ENCODE assay signal across 14 cellular contexts in the genomic region with DNA sequence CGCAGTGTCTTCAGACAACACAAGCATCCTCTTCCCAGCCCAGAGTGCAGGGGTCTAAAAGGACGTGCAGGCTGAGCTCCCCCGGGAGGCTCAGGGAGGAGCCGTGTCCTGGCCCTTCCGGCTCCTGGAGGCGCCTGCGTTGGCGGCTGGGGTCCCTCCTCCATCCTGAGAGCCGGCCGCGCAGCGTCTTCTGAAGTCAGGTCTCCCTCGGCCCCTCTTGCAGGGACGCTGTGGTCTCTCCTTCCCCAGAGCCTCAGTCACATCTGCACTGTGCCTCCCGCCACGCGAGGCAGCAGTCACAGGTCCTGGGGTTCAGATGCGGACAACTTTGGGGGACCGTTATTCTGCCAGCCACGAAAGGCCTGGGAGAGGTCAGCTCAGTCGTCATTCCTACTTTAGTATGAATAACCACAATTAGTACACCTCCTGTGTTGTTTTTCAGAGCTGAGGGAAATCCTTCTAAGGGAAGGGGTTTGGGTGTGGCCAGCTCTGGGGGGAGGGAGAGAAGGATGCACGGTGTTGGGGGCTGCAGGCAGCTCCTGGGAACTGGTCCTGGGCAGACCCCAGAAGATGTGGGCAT. TPM values are rescaled to one million over a fixed set of nuclear protein-coding genes. Genes with fewer than 3 reads are reported as not detected.
DNase-seq lines count a peak whose midpoint lies in the region; ATAC-seq, FAIRE-seq and TF ChIP-seq lines count a peak whose summit lies in the region.
"Had no signal": no experiment of that assay in that cellular context is flagged by ENCODE, and none has a peak within 500 bp of the region (broad histone marks: within the 10 kb centered on the region; RNA-seq: fewer than 3 reads in every experiment).

No MANE protein-coding gene starts in this region.

- no peaks in the 10 kb centered on the region for H3K9me3 ChIP-seq in keratinocyte (ENCODE audit: control insufficient read depth, low read depth, low read length)
- H3K9me3 ChIP-seq in sigmoid colon, result no peaks in the 10 kb centered on the region
- H3K9me3 ChIP-seq: mucosa of descending colon had no signal

- H2AFZ ChIP-seq in keratinocyte (ENCODE audit: control insufficient read depth, low read length), result no peak overlapping the region

- TF ChIP-seq CTCF in chondrocyte (IDR thresholded peaks at IDR 0.05), result no peak
- TF ChIP-seq CTCF in keratinocyte (optimal IDR thresholded peaks at IDR 0.05 in 1 of 3, IDR thresholded peaks at IDR 0.05 in 1 of 3, conservative IDR thresholded peaks at IDR 0.05 in 1 of 3; ENCODE audit: extremely low read depth in 1 of 3, insufficient read depth in 2 of 3, low read length in 3 of 3), result no peak
- no peak for TF ChIP-seq CTCF in sigmoid colon (IDR thresholded peaks at IDR 0.05)

- H3K4me1 ChIP-seq in keratinocyte (ENCODE audit: control insufficient read depth, extremely low read depth, insufficient read depth, low read length) (peaks cover 25% of the 10 kb centered on the region), sigmoid colon (peaks cover 0 to 87% (median 81%) of the 10 kb centered on the region in 4 donors)

- no peaks in the 10 kb centered on the region for H3K79me2 ChIP-seq in keratinocyte (ENCODE audit: control insufficient read depth, insufficient read depth, low read length)

- H3K4me3 Mint-ChIP-seq in chondrocyte (ENCODE audit: unreplicated experiment), result no peak overlapping the region
- H3K4me3 Mint-ChIP-seq: dendritic cell treated with granulocyte-macrophage colony-stimulating factor and Interleukin-4, amounts not matched to agents 40 ng/mL and 50 ng/mL, for 4 days had no signal

- ATAC-seq in GM21786 (IDR thresholded peaks at IDR 0.05; ENCODE audit: unreplicated experiment), result no peak

- FAIRE-seq in keratinocyte (lab: Jason Lieb, UNC), result no peak

- no peak overlapping the region for H3K4me3 ChIP-seq in keratinocyte (ENCODE audit: control insufficient read depth in 2 of 3, extremely low read depth in 1 of 3, insufficient read depth in 2 of 3, low read depth in 1 of 3, low read length in 3 of 3)
- peak overlapping the region in 2 of 4 donors; percentile 24 to 25 for H3K4me3 ChIP-seq in sigmoid colon
- H3K4me3 ChIP-seq: mucosa of descending colon, SK-N-MC had no signal

- H3K4me2 ChIP-seq in keratinocyte (ENCODE audit: control insufficient read depth, extremely low read depth, insufficient read depth, low read depth, low read length), result peak overlapping the region; percentile 80

- TF ChIP-seq EP300 in sigmoid colon (IDR thresholded peaks at IDR 0.05), result no peak

- DNase-seq in EH (ENCODE audit: low read depth), result peak; percentile 23
- DNase-seq in chondrocyte (ENCODE audit: low spot score), result no peak
- no peak for DNase-seq in keratinocyte (ENCODE audit: low read depth, low spot score)
- DNase-seq in sigmoid colon, result peak; percentile 70
- DNase-seq in DMS153 treated with DMSO at 0.1 percent for 48 hours (lab: John Stamatoyannopoulos, UW; ENCODE audit: unreplicated experiment), result no peak
- DNase-seq in Kasumi-1 (lab: John Stamatoyannopoulos, UW), result no peak
- DNase-seq in SHP77 (lab: John Stamatoyannopoulos, UW), result no peak
- DNase-seq: DMS53, head of caudate nucleus, mucosa of descending colon, NCI-H510A had no signal

- H3K27ac ChIP-seq in keratinocyte (ENCODE audit: control insufficient read depth, insufficient read depth, low read length) (no peak overlapping the region), sigmoid colon (peak overlapping the region; percentile 84 to 97 (median 94))
- H3K27ac ChIP-seq: SK-N-MC had no signal

- dilution Hi-C loops in keratinocyte (cut with MboI; ENCODE audit: extremely low pct_ligation_motif_present, low sequenced_read_pairs), result no loop called here

- intact Hi-C loops in sigmoid colon (cut with DNase I), result loop anchor here (5.0 kb wide), 2 partner anchors 41 to 86 kb away; a partner anchor contains a TSS

- H3K27me3 ChIP-seq in keratinocyte (ENCODE audit: control insufficient read depth, extremely low read depth, insufficient read depth, low read length) (no peaks in the 10 kb centered on the region), sigmoid colon (no peaks in the 10 kb centered on the region)

- no peaks in the 10 kb centered on the region for H3K27me3 Mint-ChIP-seq in chondrocyte (ENCODE audit: low read depth)
- H3K27me3 Mint-ChIP-seq: dendritic cell treated with granulocyte-macrophage colony-stimulating factor and Interleukin-4, amounts not matched to agents 40 ng/mL and 50 ng/mL, for 4 days had no signal

- peaks cover 52% of the 10 kb centered on the region for H3K4me1 Mint-ChIP-seq in chondrocyte (ENCODE audit: low read depth)

- no peak for TF ChIP-seq POLR2A in sigmoid colon (IDR thresholded peaks at IDR 0.05)

- H3K9me1 ChIP-seq in keratinocyte (ENCODE audit: control insufficient read depth, extremely low read depth, insufficient read depth, low read length), result no peaks in the 10 kb centered on the region

- 77 to 83% methylated on average over 22 of the region's 22 CpGs for WGBS in sigmoid colon, 2 donors

- H3K27ac Mint-ChIP-seq in chondrocyte (ENCODE audit: unreplicated experiment), result peak overlapping the region; percentile 81
- H3K27ac Mint-ChIP-seq: dendritic cell treated with granulocyte-macrophage colony-stimulating factor and Interleukin-4, amounts not matched to agents 40 ng/mL and 50 ng/mL, for 4 days had no signal

- H3K36me3 Mint-ChIP-seq in chondrocyte (ENCODE audit: low read depth), result peaks cover 2% of the 10 kb centered on the region

- H4K20me1 ChIP-seq in keratinocyte (ENCODE audit: control insufficient read depth, extremely low read depth, insufficient read depth, low read length), result no peaks in the 10 kb centered on the region

- H3K9ac ChIP-seq in keratinocyte (ENCODE audit: control insufficient read depth, extremely low read depth, insufficient read depth, low read length), result peak overlapping the region; percentile 54

- H3K36me3 ChIP-seq in keratinocyte (ENCODE audit: control insufficient read depth in 2 of 2, extremely low read depth in 1 of 2, insufficient read depth in 2 of 2, low read length in 2 of 2), result no peaks in the 10 kb centered on the region
- no peaks in the 10 kb centered on the region for H3K36me3 ChIP-seq in sigmoid colon

- no peaks in the 10 kb centered on the region for H3K9me3 Mint-ChIP-seq in chondrocyte (ENCODE audit: low read depth)
- H3K9me3 Mint-ChIP-seq: dendritic cell treated with granulocyte-macrophage colony-stimulating factor and Interleukin-4, amounts not matched to agents 40 ng/mL and 50 ng/mL, for 4 days had no signal

RNA-seq across cellular contexts. Expression of a gene that starts 41.2 kb away (rescaled TPM):
- total RNA-seq in chondrocyte, result 34.4 to 58.1 TPM (median 35.0 TPM) in 3 replicates
- polyA plus RNA-seq in keratinocyte, result 3.8 to 9.7 TPM (median 4.3 TPM) in 3 replicates
- 5.0 TPM for polyA plus RNA-seq in keratinocyte (2011; ENCODE audit: low read depth)
- 2.8 and 5.4 TPM in 2 replicates for polyA plus RNA-seq in keratinocyte (2011; cell fraction: cytosol; rRNA removed)
- 10.8 and 13.1 TPM in 2 replicates for polyA plus RNA-seq in keratinocyte (2011; cell fraction: nucleus; rRNA removed)
- 5.5 and 15.2 TPM in 2 replicates for polyA plus RNA-seq in keratinocyte (2012; ENCODE audit: low replicate concordance)
- 4.1 to 13.5 TPM (median 4.9 TPM) in 3 replicates for polyA minus RNA-seq in keratinocyte
- polyA minus RNA-seq in keratinocyte (2011; cell fraction: cytosol; rRNA and poly(A)+ RNA removed), result 11.1 TPM
- polyA minus RNA-seq in keratinocyte (2011; cell fraction: nucleus; rRNA and poly(A)+ RNA removed), result 9.2 and 10.3 TPM in 2 replicates
- total RNA-seq in sigmoid colon, result 10 to 100 TPM; 18.4 to 51.3 (median 23.3) TPM
- polyA plus RNA-seq in sigmoid colon, result 10 to 100 TPM in 2 of 3 donors, 1 to 10 TPM in 1; 3.0 to 27.5 (median 10.4) TPM

RNA-seq across cellular contexts. Expression of a gene that starts 56.4 kb away (rescaled TPM):
- not detected in 3 replicates for total RNA-seq in chondrocyte
- polyA plus RNA-seq in keratinocyte, result not detected in 3 replicates
- polyA plus RNA-seq in keratinocyte (2011; ENCODE audit: low read depth), result not detected
- not detected in 2 replicates for polyA plus RNA-seq in keratinocyte (2011; cell fraction: cytosol; rRNA removed)
- polyA plus RNA-seq in keratinocyte (2011; cell fraction: nucleus; rRNA removed), result not detected in 2 replicates
- not detected in 2 replicates for polyA plus RNA-seq in keratinocyte (2012; ENCODE audit: low replicate concordance)
- not detected in 3 replicates for polyA minus RNA-seq in keratinocyte
- polyA minus RNA-seq in keratinocyte (2011; cell fraction: cytosol; rRNA and poly(A)+ RNA removed), result not detected
- polyA minus RNA-seq in keratinocyte (2011; cell fraction: nucleus; rRNA and poly(A)+ RNA removed), result not detected in 2 replicates
- not detected for total RNA-seq in sigmoid colon
- polyA plus RNA-seq in sigmoid colon, result not detected

Comparison
In these comparisons a context has a peak if more than half of its experiments do, and no peak if none do; other contexts are left out.
1. DNase-seq: peak in EH (single experiment) and sigmoid colon (single experiment); none in chondrocyte (single experiment), keratinocyte (single experiment), DMS153 treated with DMSO at 0.1 percent for 48 hours (single experiment), Kasumi-1 (0 of 2) and SHP77 (0 of 2).